1 cellular context compared by ENCODE assay signal in genomic region chr16:53154513-53154912, GRCh38.
TF ChIP-seq lines count a peak whose summit lies in the region.

No MANE protein-coding gene starts in this region.

TF ChIP-seq in GM23338, 12 proteins besides CTCF, POLR2A, EP300 and RAD21:
- TF ChIP-seq ZNF462 (CRISPR knock-in tag; IDR thresholded peaks at IDR 0.05) (no peak), EZH2 (IDR thresholded peaks at IDR 0.05; ENCODE audit: low read depth, unreplicated experiment) (no peak), POLR2AphosphoS5 (IDR thresholded peaks at IDR 0.05; ENCODE audit: low read depth) (no peak), REST (IDR thresholded peaks at IDR 0.05; ENCODE audit: unreplicated experiment) (no peak), JUNB (IDR thresholded peaks at IDR 0.05; ENCODE audit: unreplicated experiment) (no peak), ZNF114 (CRISPR knock-in tag; IDR thresholded peaks at IDR 0.05) (no peak), ZNF331 (CRISPR knock-in tag; IDR thresholded peaks at IDR 0.05; ENCODE audit: low read depth) (no peak), ETS1 (IDR thresholded peaks at IDR 0.05) (no peak), STAT1 (IDR thresholded peaks at IDR 0.05; ENCODE audit: unreplicated experiment) (no peak), EZH2phosphoT487 (IDR thresholded peaks at IDR 0.05; ENCODE audit: unreplicated experiment) (no peak), CREB1 (CRISPR knock-in tag; IDR thresholded peaks at IDR 0.05; ENCODE audit: low read depth) (no peak), NANOG (IDR thresholded peaks at IDR 0.05; ENCODE audit: borderline replicate concordance) (no peak)
